ENCODE assay signal across 28 cellular contexts in the genomic region with DNA sequence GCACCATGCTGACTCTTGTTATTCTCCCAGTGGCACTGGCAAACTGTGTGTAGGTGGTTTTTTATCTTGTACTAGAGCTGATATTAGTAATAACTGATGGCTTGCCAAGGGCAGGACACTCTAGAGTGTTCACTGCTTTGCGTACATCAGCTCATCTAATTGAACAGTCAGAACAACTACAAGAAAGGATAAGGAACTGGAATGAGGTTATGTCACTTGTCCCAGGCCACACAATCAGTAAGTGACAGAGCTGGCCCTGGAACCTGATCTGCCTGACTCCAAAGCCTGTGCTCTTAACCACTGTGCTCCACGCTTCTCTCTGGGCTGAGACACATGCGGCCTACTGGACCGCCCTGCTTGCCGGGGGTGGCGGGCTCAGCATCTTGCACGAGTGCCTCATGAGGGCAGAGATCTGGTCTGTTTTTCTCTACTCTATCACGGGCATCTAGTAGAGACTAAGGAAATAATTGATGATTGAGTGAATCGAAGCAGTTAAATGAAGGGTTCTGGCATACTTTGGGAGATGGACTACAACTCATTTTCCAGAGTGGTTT.
"Had no signal": no experiment of that assay in that cellular context is flagged by ENCODE, and none has a peak within 500 bp of the region (broad histone marks: within the 10 kb centered on the region; RNA-seq: fewer than 3 reads in every experiment).

No MANE protein-coding gene starts in this region.

- H3K4me3 Mint-ChIP-seq: endodermal cell; immature natural killer cell; mesothelial cell of epicardium; naive thymus-derived CD4-positive, alpha-beta T cell had no signal

- H3K4me1 Mint-ChIP-seq: endodermal cell; immature natural killer cell; mesothelial cell of epicardium; naive thymus-derived CD4-positive, alpha-beta T cell had no signal

- FAIRE-seq: colon, endometrium, frontal cortex, kidney had no signal

- H3K27me3 Mint-ChIP-seq: naive thymus-derived CD4-positive, alpha-beta T cell had no signal

- H3K4me3 ChIP-seq: coronary artery, dorsolateral prefrontal cortex, esophagus squamous epithelium, gastroesophageal sphincter, heart left ventricle, hepatocyte, left ventricle myocardium inferior, lower lobe of right lung had no signal

- ATAC-seq: esophagus mucosa; foreskin keratinocyte; gastroesophageal sphincter; left colon; left lobe of liver; lower lobe of right lung; naive thymus-derived CD4-positive, alpha-beta T cell had no signal

- H3K27ac Mint-ChIP-seq: endodermal cell, mesothelial cell of epicardium had no signal

- DNase-seq: dermis blood vessel endothelial cell; dorsolateral prefrontal cortex; effector CD4-positive, alpha-beta T cell; effector memory CD4-positive, alpha-beta T cell; endodermal cell; erythroblast; esophagus squamous epithelium; foreskin keratinocyte; heart left ventricle; hypothalamus; immature natural killer cell; islet precursor cell; kidney; kidney glomerular epithelial cell; left colon; left ventricle myocardium inferior; lower lobe of right lung; mesenchymal stem cell; naive thymus-derived CD4-positive, alpha-beta T cell had no signal

- H3K9me3 Mint-ChIP-seq: endodermal cell, immature natural killer cell, mesothelial cell of epicardium had no signal
